24 cellular contexts compared by ENCODE assay signal in the genomic region with DNA sequence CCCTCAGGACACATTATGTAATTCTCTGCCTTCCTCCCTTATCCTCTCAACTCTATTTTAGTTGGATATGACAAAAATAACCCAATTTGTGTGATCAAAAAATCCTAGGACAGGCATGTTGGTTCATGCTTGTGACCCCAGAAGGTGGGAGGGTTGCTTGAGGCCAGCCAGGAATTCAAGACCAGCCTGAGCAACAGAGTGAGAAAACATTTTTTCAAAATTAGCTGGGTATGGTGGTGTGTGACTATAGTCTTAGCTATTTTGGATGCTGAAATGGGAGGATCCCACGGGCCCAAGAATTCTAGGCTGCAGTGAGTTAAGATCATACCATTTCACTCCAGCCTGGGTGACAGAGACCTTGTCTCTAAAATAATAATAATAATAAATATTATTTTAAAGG.
DNase-seq lines count a peak whose midpoint lies in the region; ATAC-seq and TF ChIP-seq lines count a peak whose summit lies in the region.
"Had no signal": no experiment of that assay in that cellular context is flagged by ENCODE, and none has a peak within 500 bp of the region (broad histone marks: within the 10 kb centered on the region; RNA-seq: fewer than 3 reads in every experiment).

No MANE protein-coding gene starts in this region.

- TF ChIP-seq CTCF in mammary epithelial cell (conservative IDR thresholded peaks at IDR 0.05 in 1 of 2, IDR thresholded peaks at IDR 0.05 in 1 of 2; ENCODE audit: extremely low read depth in 1 of 2, insufficient read depth in 1 of 2, low read depth in 1 of 2, low read length in 2 of 2), result no peak

- H2AFZ ChIP-seq in ACC112 (ENCODE audit: low read length, unreplicated experiment), result no peak overlapping the region
- peak overlapping the region; percentile 65 for H2AFZ ChIP-seq in mammary epithelial cell (ENCODE audit: low read depth, low read length)

- peaks cover 2% of the 10 kb centered on the region for H3K4me1 ChIP-seq in ACC112 (ENCODE audit: control insufficient read depth, insufficient read depth, low read length, unreplicated experiment)
- peaks cover 14% of the 10 kb centered on the region for H3K4me1 ChIP-seq in mammary epithelial cell (ENCODE audit: insufficient read depth, low read length)
- H3K4me1 ChIP-seq: heart left ventricle, tibial artery had no signal

- H3K9me3 ChIP-seq in mammary epithelial cell (replicated peaks; ENCODE audit: insufficient read depth, low read length), result no peaks in the 10 kb centered on the region
- H3K9me3 ChIP-seq: SK-N-SH, tibial artery had no signal

- intact Hi-C loops in mammary epithelial cell (cut with micrococcal nuclease), result loop anchor here (2.0 to 10.0 kb wide), 2 partner anchors 43 to 163 kb away; no protein-coding TSS in a partner anchor

- H3K27ac ChIP-seq in ACC112 (ENCODE audit: low read depth, low read length) (peak overlapping the region; percentile 36; the same call in 1 of the 2 replicates), mammary epithelial cell (ENCODE audit: insufficient read depth, low read depth, low read length) (peak overlapping the region; percentile 93)
- H3K27ac ChIP-seq: 22Rv1, heart left ventricle, tibial artery had no signal

- H3K9ac ChIP-seq in mammary epithelial cell (ENCODE audit: insufficient read depth, low read length), result peak overlapping the region; percentile 32
- H3K9ac ChIP-seq: SK-N-SH had no signal

- H3K36me3 ChIP-seq in ACC112 (ENCODE audit: insufficient read depth, low read length) (no peaks in the 10 kb centered on the region), mammary epithelial cell (ENCODE audit: insufficient read depth, low read length) (no peaks in the 10 kb centered on the region)
- H3K36me3 ChIP-seq: heart left ventricle, tibial artery had no signal

- no TSS peak for BruUV-seq in mammary epithelial cell (replicated peaks; lab: Mats Ljungman, UMichigan)

- DNase-seq in HT1080 (ENCODE audit: low read depth), result peak; percentile 30
- DNase-seq in mammary epithelial cell, result peak; percentile 90
- peak; percentile 20 for DNase-seq in iris pigment epithelial cell (ENCODE audit: low read depth)
- no peak for DNase-seq in NK-92 (lab: John Stamatoyannopoulos, UW; ENCODE audit: unreplicated experiment)
- no peak for DNase-seq in left lobe of liver (ENCODE audit: low spot score)
- DNase-seq in DMS153 (lab: John Stamatoyannopoulos, UW), result no peak
- DNase-seq: activated CD4-positive, alpha-beta T cell treated with anti-CD3 and anti-CD28 coated beads, Interleukin-2, amount 50 U/mL, for 1 hour; activated naive CD4-positive, alpha-beta T cell treated with anti-CD3 and anti-CD28 coated beads, Interleukin-2, amount 50 U/mL, for 16 hours; activated T-cell treated with anti-CD3 and anti-CD28 coated beads, Interleukin-2, amount 50 U/mL, for 1 hour; CD8-positive, alpha-beta T cell; central memory CD4-positive, alpha-beta T cell; heart left ventricle; kidney; NCI-H1092 treated with DMSO at 0.1 percent for 48 hours; NCI-H446; nucleus accumbens; SK-N-SH; stimulated activated CD4-positive, alpha-beta T cell treated with anti-CD3 and anti-CD28 coated beads, Interleukin-4, amount 100 ng/mL, for 24 hours; tibial artery had no signal

- 0% methylated on average over 1 of the region's 1 CpG for WGBS in mammary epithelial cell (ENCODE audit: low coverage, missing lambda C conversion rate)

- H3K4me3 ChIP-seq in ACC112 (ENCODE audit: low read depth, low read length) (no peak overlapping the region), mammary epithelial cell (replicated peaks in 1 of 3; ENCODE audit: insufficient read depth in 1 of 3, low read depth in 2 of 3, low read length in 3 of 3) (no peak overlapping the region)
- H3K4me3 ChIP-seq: heart left ventricle, K562, tibial artery had no signal

- H3K27me3 ChIP-seq in ACC112 (ENCODE audit: insufficient read depth, low read length), result no peaks in the 10 kb centered on the region
- H3K27me3 ChIP-seq in mammary epithelial cell (ENCODE audit: insufficient read depth, low read length), result no peaks in the 10 kb centered on the region
- H3K27me3 ChIP-seq: heart left ventricle, tibial artery had no signal

- CTCF ChIA-PET in mammary epithelial cell (lab: Charles Lee; ENCODE audit: low non-redundant PET), result no interaction called here

- H4K20me1 ChIP-seq in mammary epithelial cell (ENCODE audit: insufficient read depth, low read length), result no peaks in the 10 kb centered on the region

- dilution Hi-C loops in mammary epithelial cell (cut with HindIII; ENCODE audit: low sequenced_read_pairs), result no loop called here

- in situ Hi-C loops in mammary epithelial cell (cut with MboI; ENCODE audit: low sequenced_read_pairs in 2 of 2), result no loop called here

- H3K79me2 ChIP-seq in ACC112 (ENCODE audit: control insufficient read depth, insufficient read depth, low read length, unreplicated experiment), result no peaks in the 10 kb centered on the region
- H3K79me2 ChIP-seq in mammary epithelial cell (ENCODE audit: insufficient read depth, low read length), result no peaks in the 10 kb centered on the region

- H3K4me2 ChIP-seq in mammary epithelial cell (ENCODE audit: insufficient read depth, low read depth, low read length), result peak overlapping the region; percentile 59
- H3K4me2 ChIP-seq: SK-N-SH had no signal

- ATAC-seq in left lobe of liver (no peak), HG03097 (IDR thresholded peaks at IDR 0.05; ENCODE audit: low FRiP score, unreplicated experiment) (no peak)
- ATAC-seq: CD8-positive, alpha-beta T cell; heart left ventricle; K562; sciatic nerve had no signal

Comparison
In these comparisons a context has a peak if more than half of its experiments do, and no peak if none do; other contexts are left out.
1. DNase-seq: peak in HT1080 (single experiment), mammary epithelial cell (single experiment) and iris pigment epithelial cell (single experiment); none in NK-92 (single experiment), left lobe of liver (single experiment) and DMS153 (single experiment).